In genomic region chr6:32254761-32255211, GRCh38 we compare ENCODE assay signal across 8 cellular contexts. TPM values are rescaled to one million over a fixed set of nuclear protein-coding genes. Genes with fewer than 3 reads are reported as not detected.
DNase-seq lines count a peak whose midpoint lies in the region; ATAC-seq and TF ChIP-seq lines count a peak whose summit lies in the region.

No MANE protein-coding gene starts in this region.

- H3K9me3 Mint-ChIP-seq in nephron: peaks cover 20% of the 10 kb centered on the region

- H3K27me3 ChIP-seq in A673 (replicated peaks; ENCODE audit: insufficient read depth, low read depth, low read length, poor library complexity): no peaks in the 10 kb centered on the region
- H3K27me3 ChIP-seq in PC-3 (ENCODE audit: low read length): no peaks in the 10 kb centered on the region

- no peaks in the 10 kb centered on the region for H3K79me2 ChIP-seq in PC-3 (ENCODE audit: low read length)

- H3K4me1 ChIP-seq in A673 (ENCODE audit: insufficient read depth, low read length, poor library complexity, severe bottlenecking) (peaks cover 7% of the 10 kb centered on the region), PC-3 (ENCODE audit: insufficient read depth, low read length) (no peaks in the 10 kb centered on the region)

- CTCF ChIA-PET in A673 (lab: Charles Lee): no interaction called here
- CTCF ChIA-PET in RWPE1 (lab: Yijun Ruan, JAX): interaction anchor here (0.6 to 1.6 kb wide), 12 partner anchors 9 to 1167 kb away, joined by 3 to 5 read pairs (median 3); no protein-coding TSS in a partner anchor
- CTCF ChIA-PET in PC-3 (lab: Charles Lee): no interaction called here

- peak overlapping the region; percentile 83 to 87 (median 87) for H3K4me3 Mint-ChIP-seq in nephron

- peaks cover 16% of the 10 kb centered on the region for H3K36me3 Mint-ChIP-seq in nephron (ENCODE audit: low read depth)

- H4K20me1 ChIP-seq in PC-3 (ENCODE audit: low read length): no peaks in the 10 kb centered on the region

- peaks cover 4% of the 10 kb centered on the region for H3K27me3 Mint-ChIP-seq in nephron (ENCODE audit: low read depth)

- H3K4me2 ChIP-seq in PC-3 (ENCODE audit: low read length): no peak overlapping the region

- H3K9me3 ChIP-seq in A673 (ENCODE audit: low read depth, low read length, poor library complexity, severe bottlenecking) (no peaks in the 10 kb centered on the region), PC-3 (ENCODE audit: low read length) (no peaks in the 10 kb centered on the region)

- intact Hi-C loops in A673 (cut with micrococcal nuclease; ENCODE audit: unreplicated experiment): no loop called here
- intact Hi-C loops in PC-3 (cut with micrococcal nuclease): no loop called here

- H3K9ac ChIP-seq in PC-3 (ENCODE audit: low read length): no peak overlapping the region

- H3K4me1 Mint-ChIP-seq in nephron: peaks cover 5% of the 10 kb centered on the region

- no peak overlapping the region for H2AFZ ChIP-seq in PC-3 (ENCODE audit: low read length)

- H3K27ac Mint-ChIP-seq in nephron: peak overlapping the region; percentile 99 to 100 (median 99)

- DNase-seq in A673 (ENCODE audit: low spot score) (no peak), RWPE1 (ENCODE audit: low spot score) (no peak), fibroblast of mammary gland (ENCODE audit: low read depth) (no peak), PC-3 (no peak), NCI-H2196 (lab: John Stamatoyannopoulos, UW; ENCODE audit: unreplicated experiment) (no peak), GM13977 (ENCODE audit: low spot score) (no peak)

- BruUV-seq in A673 (replicated peaks; lab: Mats Ljungman, UMichigan) (no TSS peak), PC-3 (replicated peaks; lab: Mats Ljungman, UMichigan) (no TSS peak)

- H3K27ac ChIP-seq in A673 (ENCODE audit: low read depth, low read length, poor library complexity, severe bottlenecking): no peak overlapping the region
- peak overlapping the region; percentile 74 for H3K27ac ChIP-seq in RWPE1
- H3K27ac ChIP-seq in PC-3 (ENCODE audit: low read length): no peak overlapping the region

- H3F3A ChIP-seq in PC-3 (ENCODE audit: low read length, unreplicated experiment): no peaks in the 10 kb centered on the region

- TF ChIP-seq CTCF in A673 (conservative IDR thresholded peaks at IDR 0.05; ENCODE audit: low read depth, low read length): no peak
- no peak for TF ChIP-seq CTCF in RWPE1 (conservative IDR thresholded peaks at IDR 0.05; ENCODE audit: low read depth)
- no peak for TF ChIP-seq CTCF in fibroblast of mammary gland (conservative IDR thresholded peaks at IDR 0.05; ENCODE audit: control insufficient read depth, insufficient read depth, low read depth, low read length)
- TF ChIP-seq CTCF in nephron (IDR thresholded peaks at IDR 0.05; ENCODE audit: unreplicated experiment in 3 of 3): no peak
- no peak for TF ChIP-seq CTCF in PC-3 (conservative IDR thresholded peaks at IDR 0.05; ENCODE audit: low read depth, low read length)
- TF ChIP-seq CTCF in GM13977 (IDR thresholded peaks at IDR 0.05; ENCODE audit: extremely low read depth, insufficient read depth, missing control alignments): no peak

- H3K4me3 ChIP-seq in A673 (ENCODE audit: low read depth, low read length, poor library complexity, severe bottlenecking): peak overlapping the region; percentile 33
- H3K4me3 ChIP-seq in fibroblast of mammary gland (ENCODE audit: control insufficient read depth, low read depth, low read length): peak overlapping the region; percentile 52
- H3K4me3 ChIP-seq in PC-3 (ENCODE audit: low read length): no peak overlapping the region

- in situ Hi-C loops in GM13977 (cut with MboI; ENCODE audit: low pct_unique_long_range_greater_than_20kb, low sequenced_read_pairs, unreplicated experiment): loop anchor here (10.0 kb wide), 1 partner anchor 140 kb away; no protein-coding TSS in a partner anchor

- no peaks in the 10 kb centered on the region for H3K36me3 ChIP-seq in A673 (ENCODE audit: insufficient read depth, low read length, poor library complexity, severe bottlenecking)
- H3K36me3 ChIP-seq in PC-3 (ENCODE audit: low read depth, low read length): no peaks in the 10 kb centered on the region

- ATAC-seq in PC-3 (no peak), GM19035 (IDR thresholded peaks at IDR 0.05; ENCODE audit: unreplicated experiment) (no peak)

- H3K9me2 ChIP-seq in PC-3 (replicated peaks; ENCODE audit: low read length): no peaks in the 10 kb centered on the region

- POLR2A ChIA-PET in A673 (lab: Charles Lee; ENCODE audit: low non-redundant PET): interaction anchor here (0.6 kb wide), 1 partner anchor 59 kb away, joined by 8 read pairs; no protein-coding TSS in a partner anchor
- POLR2A ChIA-PET in RWPE1 (lab: Yijun Ruan, JAX; ENCODE audit: low non-redundant PET): no interaction called here
- POLR2A ChIA-PET in PC-3 (lab: Charles Lee; ENCODE audit: unreplicated experiment): no interaction called here

RNA-seq across cellular contexts. Expression of gene NOTCH4, which starts 30.9 kb away (rescaled TPM):
- total RNA-seq in A673 (2021) (2.4 and 2.8 TPM in 2 replicates), PC-3 (2014; rRNA removed) (1.7 and 1.8 TPM in 2 replicates)
